Comparison of ENCODE assay signal across 8 cellular contexts in genomic region chr20:45791668-45792512, GRCh38. TPM values are rescaled to one million over a fixed set of nuclear protein-coding genes. Genes with fewer than 3 reads are reported as not detected.
DNase-seq lines count a peak whose midpoint lies in the region; ATAC-seq and TF ChIP-seq lines count a peak whose summit lies in the region.

Gene DNTTIP1 (plus strand): TSS chr20:45791954. CDS start chr20:45792005, 51 bp downstream.
Gene WFDC3 (minus strand): TSS chr20:45791883. CDS start chr20:45789975, 1,908 bp downstream.

- H3K9me3 ChIP-seq in Panc1 (ENCODE audit: control insufficient read depth, insufficient read depth, low read depth, low read length), result no peaks in the 10 kb centered on the region
- H3K9me3 ChIP-seq in fibroblast of lung (ENCODE audit: control insufficient read depth, insufficient read depth, low read depth, low read length), result no peaks in the 10 kb centered on the region

- DNase-seq in DMS153 (lab: John Stamatoyannopoulos, UW) (peak; percentile 52), Panc1 (ENCODE audit: low read depth, low spot score) (no peak), fibroblast of lung (ENCODE audit: low read depth in 2 of 2) (peak; percentile 88 to 89), naive B cell (peak; percentile 85)
- peak; percentile 88 for DNase-seq in activated T-helper 1 cell treated with anti-CD3 and anti-CD28 coated beads, Interleukin-12 subunit alpha, Interleukin-12 subunit beta, Interleukin-2, Interleukin-4 antibody, amounts not matched to agents 30 ng/mL and 10 ng/mL and 1 ng/mL, durations not matched to agents 14 hours and 24 hours and 36 hours (ENCODE audit: low spot score)
- DNase-seq in stimulated activated CD8-positive, alpha-beta memory T cell treated with anti-CD3 and anti-CD28 coated beads, Interleukin-7, amount 100 ng/mL, for 48 hours (ENCODE audit: extremely low read depth in 1 of 2, low read depth in 1 of 2), result peak; percentile 84

- H3K79me2 ChIP-seq in KMS-11 (ENCODE audit: insufficient read depth, low read depth) (peaks cover 13% of the 10 kb centered on the region; the same call in 1 of the 2 replicates), fibroblast of lung (ENCODE audit: control insufficient read depth, insufficient read depth, low read length) (peaks cover 12% of the 10 kb centered on the region)

- H3K4me1 Mint-ChIP-seq in activated T-helper 1 cell treated with anti-CD3 and anti-CD28 coated beads, Interleukin-12 subunit alpha, Interleukin-12 subunit beta, Interleukin-2, Interleukin-4 antibody, amounts not matched to agents 30 ng/mL and 10 ng/mL and 1 ng/mL, durations not matched to agents 14 hours and 24 hours and 36 hours (ENCODE audit: low read depth), result peaks cover 24% of the 10 kb centered on the region
- H3K4me1 Mint-ChIP-seq in naive B cell, result peaks cover 12 to 25% (median 20%) of the 10 kb centered on the region in 3 donors

- H3K4me3 ChIP-seq in KMS-11 (IDR thresholded peaks at IDR 0.05; ENCODE audit: insufficient read depth, low read depth, low read length), result no peak within 1 kb of the TSS
- peak within 1 kb of the TSS; percentile 86 to 96 for H3K4me3 ChIP-seq in Panc1 (ENCODE audit: low read depth in 2 of 2, low read length in 2 of 2)
- peak within 1 kb of the TSS; percentile 90 to 99 (median 95) for H3K4me3 ChIP-seq in fibroblast of lung (replicated peaks in 1 of 4; ENCODE audit: control extremely low read depth in 1 of 4, insufficient read depth in 1 of 4, low read depth in 3 of 4, low read length in 4 of 4)

- peak within 1 kb of the TSS; percentile 97 for H2AFZ ChIP-seq in KMS-11 (ENCODE audit: low read depth)
- H2AFZ ChIP-seq in fibroblast of lung (ENCODE audit: low read length), result peak within 1 kb of the TSS; percentile 98

- H3K4me3 Mint-ChIP-seq in activated T-helper 1 cell treated with anti-CD3 and anti-CD28 coated beads, Interleukin-12 subunit alpha, Interleukin-12 subunit beta, Interleukin-2, Interleukin-4 antibody, amounts not matched to agents 30 ng/mL and 10 ng/mL and 1 ng/mL, durations not matched to agents 14 hours and 24 hours and 36 hours, result peak within 1 kb of the TSS; percentile 82
- H3K4me3 Mint-ChIP-seq in naive B cell, result peak within 1 kb of the TSS; percentile 75 to 100 (median 97)

- H4K20me1 ChIP-seq in KMS-11 (ENCODE audit: insufficient read depth), result no peaks in the 10 kb centered on the region
- H4K20me1 ChIP-seq in fibroblast of lung (ENCODE audit: control insufficient read depth, extremely low read depth, insufficient read depth, low read length), result no peaks in the 10 kb centered on the region

- CTCF ChIA-PET in Panc1 (lab: Charles Lee), result no interaction called here

- peak within 1 kb of the TSS; percentile 46 for H3K27ac ChIP-seq in KMS-11
- H3K27ac ChIP-seq in Panc1 (ENCODE audit: low read length), result peak within 1 kb of the TSS; percentile 73
- peak within 1 kb of the TSS; percentile 95 for H3K27ac ChIP-seq in fibroblast of lung (ENCODE audit: insufficient read depth, low read length)

- H3K36me3 ChIP-seq in KMS-11 (ENCODE audit: insufficient read depth) (no peaks in the 10 kb centered on the region; the same call in 1 of the 2 replicates), Panc1 (ENCODE audit: control insufficient read depth, insufficient read depth, low read length) (peaks cover 6% of the 10 kb centered on the region), fibroblast of lung (ENCODE audit: control insufficient read depth, insufficient read depth, low read length) (peaks cover 11% of the 10 kb centered on the region)

- H3K4me2 ChIP-seq in KMS-11 (peak within 1 kb of the TSS; percentile 89), fibroblast of lung (ENCODE audit: extremely low read depth, insufficient read depth, low read length) (peak within 1 kb of the TSS; percentile 90)

- H3K9me3 Mint-ChIP-seq in activated T-helper 1 cell treated with anti-CD3 and anti-CD28 coated beads, Interleukin-12 subunit alpha, Interleukin-12 subunit beta, Interleukin-2, Interleukin-4 antibody, amounts not matched to agents 30 ng/mL and 10 ng/mL and 1 ng/mL, durations not matched to agents 14 hours and 24 hours and 36 hours, result no peaks in the 10 kb centered on the region
- H3K9me3 Mint-ChIP-seq in naive B cell, result no peaks in the 10 kb centered on the region

- H3K27ac Mint-ChIP-seq in activated T-helper 1 cell treated with anti-CD3 and anti-CD28 coated beads, Interleukin-12 subunit alpha, Interleukin-12 subunit beta, Interleukin-2, Interleukin-4 antibody, amounts not matched to agents 30 ng/mL and 10 ng/mL and 1 ng/mL, durations not matched to agents 14 hours and 24 hours and 36 hours, result peak within 1 kb of the TSS; percentile 97
- peak within 1 kb of the TSS; percentile 93 to 98 (median 98) for H3K27ac Mint-ChIP-seq in naive B cell

- ATAC-seq in GM21576 (IDR thresholded peaks at IDR 0.05; ENCODE audit: unreplicated experiment) (peak; percentile 82), Panc1 (peak; percentile 97), naive B cell (ENCODE audit: low read depth in 2 of 2) (peak; percentile 94)

- H3K27me3 ChIP-seq in KMS-11 (ENCODE audit: insufficient read depth, low read depth) (no peaks in the 10 kb centered on the region; the same call in 1 of the 2 replicates), Panc1 (ENCODE audit: control insufficient read depth, insufficient read depth, low read length) (no peaks in the 10 kb centered on the region), fibroblast of lung (ENCODE audit: control insufficient read depth, insufficient read depth, low read length) (no peaks in the 10 kb centered on the region)

- H3K4me1 ChIP-seq in KMS-11 (ENCODE audit: low read depth, poor library complexity, severe bottlenecking) (peaks cover 21% of the 10 kb centered on the region), Panc1 (ENCODE audit: control insufficient read depth, insufficient read depth, low read length) (peaks cover 5% of the 10 kb centered on the region; the same call in 1 of the 2 replicates), fibroblast of lung (ENCODE audit: control insufficient read depth, extremely low read depth, insufficient read depth, low read length) (peaks cover 5% of the 10 kb centered on the region)

- POLR2A ChIA-PET in Panc1 (lab: Charles Lee), result interaction anchor here (0.7 kb wide), 1 partner anchor 9 kb away, joined by 4 read pairs; no protein-coding TSS in a partner anchor

- H3K9ac ChIP-seq in KMS-11, result peak within 1 kb of the TSS; percentile 74
- H3K9ac ChIP-seq in fibroblast of lung (ENCODE audit: insufficient read depth, low read length), result peak within 1 kb of the TSS; percentile 97

- TSS peak; percentile 78 for BruUV-seq in Panc1 (replicated peaks; lab: Mats Ljungman, UMichigan)

- in situ Hi-C loops in Panc1 (cut with HindIII; ENCODE audit: low pct_unique_long_range_greater_than_20kb, low sequenced_read_pairs), result no loop called here

- H3K36me3 Mint-ChIP-seq in activated T-helper 1 cell treated with anti-CD3 and anti-CD28 coated beads, Interleukin-12 subunit alpha, Interleukin-12 subunit beta, Interleukin-2, Interleukin-4 antibody, amounts not matched to agents 30 ng/mL and 10 ng/mL and 1 ng/mL, durations not matched to agents 14 hours and 24 hours and 36 hours (ENCODE audit: low read depth), result peaks cover 16% of the 10 kb centered on the region
- H3K36me3 Mint-ChIP-seq in naive B cell, result peaks cover 8 to 15% of the 10 kb centered on the region in 2 donors

- peaks cover 3% of the 10 kb centered on the region for H3K27me3 Mint-ChIP-seq in activated T-helper 1 cell treated with anti-CD3 and anti-CD28 coated beads, Interleukin-12 subunit alpha, Interleukin-12 subunit beta, Interleukin-2, Interleukin-4 antibody, amounts not matched to agents 30 ng/mL and 10 ng/mL and 1 ng/mL, durations not matched to agents 14 hours and 24 hours and 36 hours (ENCODE audit: insufficient read depth)
- no peaks in the 10 kb centered on the region for H3K27me3 Mint-ChIP-seq in naive B cell

- intact Hi-C loops in Panc1 (cut with micrococcal nuclease; ENCODE audit: unreplicated experiment), result no loop called here
- intact Hi-C loops in activated T-helper 1 cell treated with anti-CD3 and anti-CD28 coated beads, Interleukin-12 subunit alpha, Interleukin-12 subunit beta, Interleukin-2, Interleukin-4 antibody, amounts not matched to agents 30 ng/mL and 10 ng/mL and 1 ng/mL, durations not matched to agents 14 hours and 24 hours and 36 hours (cut with micrococcal nuclease), result loop anchor here (1.0 to 10.0 kb wide), 9 partner anchors 20 to 905 kb away; partner anchors contain the start of genes ACOT8, NCOA5, SYS1 and UBE2C

- TF ChIP-seq CTCF in KMS-11 (conservative IDR thresholded peaks at IDR 0.05; ENCODE audit: low read depth, low read length), result no peak
- TF ChIP-seq CTCF in Panc1 (IDR thresholded peaks at IDR 0.05), result peak; percentile 23; the same call in 1 of the 2 replicates
- TF ChIP-seq CTCF in fibroblast of lung (conservative IDR thresholded peaks at IDR 0.05 in 1 of 2, IDR thresholded peaks at IDR 0.05 in 1 of 2; ENCODE audit: low read depth in 1 of 2, low read length in 2 of 2), result no peak

RNA-seq across cellular contexts. Expression of gene DNTTIP1, which starts in this region (rescaled TPM):
- total RNA-seq in Panc1 (2021; ENCODE audit: unreplicated experiment), result 48.8 TPM
- polyA plus RNA-seq in Panc1 (2012; ENCODE audit: insufficient read length), result 92.5 TPM
- 35.6 and 40.1 TPM in 2 replicates for total RNA-seq in activated T-helper 1 cell treated with anti-CD3 and anti-CD28 coated beads, Interleukin-12 subunit alpha, Interleukin-12 subunit beta, Interleukin-2, Interleukin-4 antibody, amounts not matched to agents 30 ng/mL and 10 ng/mL and 1 ng/mL, durations not matched to agents 14 hours and 24 hours and 36 hours
- 14.7 and 15.9 TPM in 2 replicates for total RNA-seq in fibroblast of lung
- 37.4 and 43.2 TPM in 2 replicates for polyA plus RNA-seq in fibroblast of lung
- polyA plus RNA-seq in fibroblast of lung (2012), result 40.7 and 41.9 TPM in 2 replicates
- 10.2 and 29.3 TPM in 2 replicates for polyA minus RNA-seq in fibroblast of lung (ENCODE audit: low replicate concordance)
- 10 to 100 TPM; 27.9 to 44.5 (median 37.7) TPM for polyA plus RNA-seq in naive B cell (ENCODE audit: low read depth in 6 of 6)

RNA-seq across cellular contexts. Expression of gene WFDC3, which starts in this region (rescaled TPM):
- total RNA-seq in Panc1 (2021; ENCODE audit: unreplicated experiment), result 1.1 TPM
- polyA plus RNA-seq in Panc1 (2012; ENCODE audit: insufficient read length), result 0.67 TPM
- total RNA-seq in activated T-helper 1 cell treated with anti-CD3 and anti-CD28 coated beads, Interleukin-12 subunit alpha, Interleukin-12 subunit beta, Interleukin-2, Interleukin-4 antibody, amounts not matched to agents 30 ng/mL and 10 ng/mL and 1 ng/mL, durations not matched to agents 14 hours and 24 hours and 36 hours, result not detected in 2 replicates
- total RNA-seq in fibroblast of lung, result 0.50 and 0.51 TPM in 2 replicates
- polyA plus RNA-seq in fibroblast of lung, result 1.7 TPM in 1 of 2 replicates, not detected in the other
- 0.32 and 2.9 TPM in 2 replicates for polyA plus RNA-seq in fibroblast of lung (2012)
- polyA minus RNA-seq in fibroblast of lung (ENCODE audit: low replicate concordance), result not detected in 2 replicates
- polyA plus RNA-seq in naive B cell (ENCODE audit: low read depth in 6 of 6), result not detected
